Comparison of ENCODE assay signal across 32 cellular contexts in the genomic region with DNA sequence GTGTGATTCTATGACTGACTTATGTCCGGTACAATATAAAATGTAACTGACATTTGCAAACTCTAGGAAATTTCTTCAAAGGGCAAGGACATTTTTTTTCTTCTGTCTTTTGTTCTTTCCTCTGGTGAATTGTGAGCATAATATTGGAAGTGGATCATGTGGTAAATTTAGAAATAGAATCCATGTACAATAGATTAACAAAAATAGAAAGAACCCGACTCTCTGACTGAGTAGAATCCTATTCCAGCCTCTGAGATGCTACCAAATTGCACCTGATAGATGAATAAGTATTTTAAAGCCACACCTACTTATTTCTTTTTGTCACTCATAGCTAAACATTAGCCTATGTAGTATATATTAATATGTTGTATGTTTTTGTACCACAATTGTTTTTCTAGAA.
"Had no signal": no experiment of that assay in that cellular context is flagged by ENCODE, and none has a peak within 500 bp of the region (broad histone marks: within the 10 kb centered on the region; RNA-seq: fewer than 3 reads in every experiment).

No MANE protein-coding gene starts in this region.

- ATAC-seq: activated naive CD4-positive, alpha-beta T cell treated with anti-CD3 and anti-CD28 coated beads, Interleukin-2, amount 50 U/mL, for 72 hours; activated naive CD8-positive, alpha-beta T cell treated with anti-CD3 and anti-CD28 coated beads, Interleukin-2, amount 50 U/mL, for 24 hours; activated T-cell treated with anti-CD3 and anti-CD28 coated beads, Interleukin-2, amount 50 U/mL, for 4 hours; activated T-cell treated with anti-CD3 and anti-CD28 coated beads, Interleukin-2, amount 50 U/mL, for 72 hours; activated T-helper 17 cell treated with anti-CD3 and anti-CD28 coated beads, Interleukin-2, amount 50 U/mL, for 72 hours; body of pancreas had no signal

- H3K27me3 ChIP-seq: adrenal gland, ascending aorta, brain microvascular endothelial cell, breast epithelium, cardiac muscle cell had no signal

- H3K4me1 ChIP-seq: adrenal gland, ascending aorta, body of pancreas, breast epithelium had no signal

- H3K27ac ChIP-seq: adrenal gland, ascending aorta, body of pancreas, brain microvascular endothelial cell, breast epithelium, cardiac muscle cell had no signal

- H3K36me3 ChIP-seq: adrenal gland, ascending aorta, brain microvascular endothelial cell, breast epithelium, cardiac muscle cell had no signal

- DNase-seq: activated effector memory CD4-positive, alpha-beta T cell treated with anti-CD3 and anti-CD28 coated beads, Interleukin-2, amount 50 U/mL, for 16 hours; activated effector memory CD4-positive, alpha-beta T cell treated with Interleukin-2 at 50 U/mL for 16 hours; activated gamma-delta T cell; activated gamma-delta T cell treated with Interleukin-2 at 50 U/mL for 16 hours; activated naive CD4-positive, alpha-beta T cell; activated naive CD4-positive, alpha-beta T cell treated with anti-CD3 and anti-CD28 coated beads for 36 hours; activated naive CD4-positive, alpha-beta T cell treated with anti-CD3 and anti-CD28 coated beads, Interleukin-2, amount 10 ng/mL, durations not matched to agents 7 days and 5 days; activated naive CD4-positive, alpha-beta T cell treated with anti-CD3 and anti-CD28 coated beads, Interleukin-2, amount 50 U/mL, for 16 hours; activated naive CD4-positive, alpha-beta T cell treated with Interleukin-2 at 50 U/mL for 16 hours; activated naive CD8-positive, alpha-beta T cell treated with anti-CD3 and anti-CD28 coated beads for 36 hours; activated naive CD8-positive, alpha-beta T cell treated with anti-CD3 and anti-CD28 coated beads, Interleukin-2, amount 10 ng/mL, durations not matched to agents 7 days and 5 days; activated naive CD8-positive, alpha-beta T cell treated with anti-CD3 and anti-CD28 coated beads, Interleukin-2, amount 50 U/mL, for 24 hours; activated T-cell treated with anti-CD3 and anti-CD28 coated beads, Interleukin-2, amount 50 U/mL, for 1 hour; activated T-cell treated with anti-CD3 and anti-CD28 coated beads, Interleukin-2, amount 50 U/mL, for 24 hours; activated T-cell treated with anti-CD3 and anti-CD28 coated beads, Interleukin-2, amount 50 U/mL, for 4 hours; activated T-cell treated with anti-CD3 and anti-CD28 coated beads, Interleukin-2, amount 50 U/mL, for 48 hours; activated T-cell treated with anti-CD3 and anti-CD28 coated beads, Interleukin-2, amount 50 U/mL, for 72 hours; adrenal gland; amniotic stem cell; amygdala; anterior cingulate cortex; aorta; body of pancreas; brain microvascular endothelial cell; caudate nucleus; central memory CD4-positive, alpha-beta T cell; cerebellar nuclear complex had no signal

- H3K9me3 ChIP-seq: adrenal gland, ascending aorta, body of pancreas, breast epithelium had no signal

- H3K4me3 ChIP-seq: adrenal gland, ascending aorta, body of pancreas, breast epithelium, cardiac muscle cell had no signal
